In genomic region chr5:122738088-122738487, GRCh38 we compare ENCODE assay signal across 15 cellular contexts. TPM values are rescaled to one million over a fixed set of nuclear protein-coding genes. Genes with fewer than 3 reads are reported as not detected.
DNase-seq lines count a peak whose midpoint lies in the region; ATAC-seq and TF ChIP-seq lines count a peak whose summit lies in the region.
"Had no signal": no experiment of that assay in that cellular context is flagged by ENCODE, and none has a peak within 500 bp of the region (broad histone marks: within the 10 kb centered on the region; RNA-seq: fewer than 3 reads in every experiment).

No MANE protein-coding gene starts in this region.

- H3K36me3 ChIP-seq in RWPE2 (ENCODE audit: low read depth), result no peaks in the 10 kb centered on the region

- no peaks in the 10 kb centered on the region for H3K9me3 ChIP-seq in RWPE2 (ENCODE audit: severe bottlenecking)

- no peaks in the 10 kb centered on the region for H3K4me1 ChIP-seq in RWPE2 (ENCODE audit: insufficient read depth, poor library complexity, severe bottlenecking)
- H3K4me1 ChIP-seq in foreskin keratinocyte, result no peaks in the 10 kb centered on the region

- H3K9me3 Mint-ChIP-seq in Calu3 (ENCODE audit: low read depth, unreplicated experiment), result no peaks in the 10 kb centered on the region
- no peaks in the 10 kb centered on the region for H3K9me3 Mint-ChIP-seq in stimulated activated effector memory CD8-positive, alpha-beta T cell treated with anti-CD3 and anti-CD28 coated beads, Interleukin-12 subunit alpha, Interleukin-12 subunit beta, amount 100 ng/mL, for 72 hours
- H3K9me3 Mint-ChIP-seq: CD4-positive, alpha-beta T cell; HFFc6 had no signal

- H3K27me3 ChIP-seq in RWPE2 (ENCODE audit: insufficient read depth, poor library complexity, severe bottlenecking) (no peaks in the 10 kb centered on the region), foreskin keratinocyte (no peaks in the 10 kb centered on the region)

- H3K27ac ChIP-seq in RWPE2 (ENCODE audit: poor library complexity, severe bottlenecking), result no peak overlapping the region
- no peak overlapping the region for H3K27ac ChIP-seq in foreskin keratinocyte

- CTCF ChIA-PET in Calu3 (lab: Charles Lee), result no interaction called here

- H3K4me3 Mint-ChIP-seq in Calu3 (ENCODE audit: low read depth, unreplicated experiment), result no peak overlapping the region
- H3K4me3 Mint-ChIP-seq in stimulated activated effector memory CD8-positive, alpha-beta T cell treated with anti-CD3 and anti-CD28 coated beads, Interleukin-12 subunit alpha, Interleukin-12 subunit beta, amount 100 ng/mL, for 72 hours, result no peak overlapping the region
- H3K4me3 Mint-ChIP-seq: B cell; CD4-positive, alpha-beta T cell; HFFc6 had no signal

- no peaks in the 10 kb centered on the region for H3K36me3 Mint-ChIP-seq in Calu3 (ENCODE audit: insufficient read depth, unreplicated experiment)
- H3K36me3 Mint-ChIP-seq in stimulated activated effector memory CD8-positive, alpha-beta T cell treated with anti-CD3 and anti-CD28 coated beads, Interleukin-12 subunit alpha, Interleukin-12 subunit beta, amount 100 ng/mL, for 72 hours, result no peaks in the 10 kb centered on the region

- TF ChIP-seq CTCF in Calu3 (IDR thresholded peaks at IDR 0.05; ENCODE audit: unreplicated experiment) (no peak), RWPE2 (IDR thresholded peaks at IDR 0.05; ENCODE audit: poor library complexity, severe bottlenecking) (no peak), foreskin keratinocyte (conservative IDR thresholded peaks at IDR 0.05) (no peak)

- peaks cover 8% of the 10 kb centered on the region for H3K4me1 Mint-ChIP-seq in Calu3 (ENCODE audit: low read depth, unreplicated experiment)
- no peaks in the 10 kb centered on the region for H3K4me1 Mint-ChIP-seq in stimulated activated effector memory CD8-positive, alpha-beta T cell treated with anti-CD3 and anti-CD28 coated beads, Interleukin-12 subunit alpha, Interleukin-12 subunit beta, amount 100 ng/mL, for 72 hours

- H3K27me3 Mint-ChIP-seq in Calu3 (ENCODE audit: unreplicated experiment), result no peaks in the 10 kb centered on the region
- H3K27me3 Mint-ChIP-seq: B cell had no signal

- DNase-seq in Calu3 (peak; percentile 11), RWPE2 (ENCODE audit: low spot score) (no peak), foreskin keratinocyte (peak; percentile 62 to 92), NOMO-1 (lab: John Stamatoyannopoulos, UW; ENCODE audit: unreplicated experiment in 2 of 2) (no peak), NCI-H2029 treated with DMSO at 0.1 percent for 48 hours (lab: John Stamatoyannopoulos, UW) (no peak)
- DNase-seq in stimulated activated effector memory CD8-positive, alpha-beta T cell treated with anti-CD3 and anti-CD28 coated beads, Interleukin-12 subunit alpha, Interleukin-12 subunit beta, amount 100 ng/mL, for 72 hours (ENCODE audit: low spot score in 2 of 2), result no peak
- DNase-seq: C1 segment of cervical spinal cord; CD4-positive, alpha-beta T cell; DMS153; DND-41; GDM1; HCEC 1CT; HFFc6 had no signal

- peak; percentile 50; the same call in 2 of the 3 replicates for ATAC-seq in RWPE2 (ENCODE audit: low read depth)
- peak; percentile 35 for ATAC-seq in foreskin keratinocyte
- peak; percentile 54 for ATAC-seq in stimulated activated effector memory CD8-positive, alpha-beta T cell treated with anti-CD3 and anti-CD28 coated beads, Interleukin-12 subunit alpha, Interleukin-12 subunit beta, amount 100 ng/mL, for 72 hours
- ATAC-seq in GM21717 (IDR thresholded peaks at IDR 0.05; ENCODE audit: unreplicated experiment), result no peak

- H3K4me3 ChIP-seq in RWPE2 (ENCODE audit: severe bottlenecking), result no peak overlapping the region

- intact Hi-C loops in Calu3 (cut with micrococcal nuclease; ENCODE audit: unreplicated experiment), result no loop called here

- BruUV-seq in Calu3 (replicated peaks; lab: Mats Ljungman, UMichigan), result no TSS peak

- no peak overlapping the region for H3K27ac Mint-ChIP-seq in Calu3 (ENCODE audit: unreplicated experiment)
- H3K27ac Mint-ChIP-seq in stimulated activated effector memory CD8-positive, alpha-beta T cell treated with anti-CD3 and anti-CD28 coated beads, Interleukin-12 subunit alpha, Interleukin-12 subunit beta, amount 100 ng/mL, for 72 hours, result no peak overlapping the region
- H3K27ac Mint-ChIP-seq: B cell; CD4-positive, alpha-beta T cell; HFFc6 had no signal

RNA-seq across cellular contexts. Expression of gene SNX2, which starts 36.8 kb away (rescaled TPM):
- total RNA-seq in Calu3 (2022) (96.3 and 97.0 TPM in 2 replicates), foreskin keratinocyte (50.4 and 54.7 TPM in 2 replicates)
- 30.2 and 36.9 TPM in 2 replicates for polyA plus RNA-seq in foreskin keratinocyte

Comparison
In these comparisons a context has a peak if more than half of its experiments do, and no peak if none do; other contexts are left out.
1. DNase-seq: peak in Calu3 (single experiment) and foreskin keratinocyte (2 of 2); none in RWPE2 (single experiment), stimulated activated effector memory CD8-positive, alpha-beta T cell treated with anti-CD3 and anti-CD28 coated beads, Interleukin-12 subunit alpha, Interleukin-12 subunit beta, amount 100 ng/mL, for 72 hours (0 of 2), NOMO-1 (0 of 2) and NCI-H2029 treated with DMSO at 0.1 percent for 48 hours (single experiment).